Comparison of ENCODE assay signal across 6 cellular contexts in genomic region chr2:94958245-94958644, GRCh38.
"Had no signal": no experiment of that assay in that cellular context is flagged by ENCODE, and none has a peak within 500 bp of the region (broad histone marks: within the 10 kb centered on the region; RNA-seq: fewer than 3 reads in every experiment).

No MANE protein-coding gene starts in this region.

- H3K9ac ChIP-seq: KMS-11 had no signal

- H3K4me3 ChIP-seq: K562 had no signal

- FAIRE-seq: K562 had no signal

- DNase-seq: IMR-90, KBM-7, KG1 had no signal

- H3K27ac ChIP-seq: HL-60, KMS-11 had no signal

- H3K4me2 ChIP-seq: KMS-11 had no signal

- ATAC-seq: K562 had no signal
